ENCODE assay signal across 9 cellular contexts in genomic region chr10:114538544-114538906, GRCh38.
A peak's percentile ranks its signal among the peaks of the same experiment; 100 is the strongest.
DNase-seq lines count a peak whose midpoint lies in the region; ATAC-seq lines count a peak whose summit lies in the region.
"Had no signal": no experiment of that assay in that cellular context is flagged by ENCODE, and none has a peak within 500 bp of the region (broad histone marks: within the 10 kb centered on the region; RNA-seq: fewer than 3 reads in every experiment).

No MANE protein-coding gene starts in this region.

- peak overlapping the region; percentile 73 to 82 for H3K4me3 Mint-ChIP-seq in activated T-cell treated with anti-CD3 and anti-CD28 coated beads, Interleukin-2, amount 50 U/mL, for 72 hours

- H3K9ac ChIP-seq in mucosa of rectum (ENCODE audit: low read depth in 1 of 2, low read length in 2 of 2) = peak overlapping the region in 1 of 2 donors; percentile 58

- H3K4me1 ChIP-seq in mucosa of rectum (ENCODE audit: control insufficient read depth in 2 of 2, insufficient read depth in 2 of 2, low read length in 2 of 2) = peaks cover 5 to 24% of the 10 kb centered on the region in 2 donors

- H3K9me3 ChIP-seq in mucosa of rectum (ENCODE audit: control insufficient read depth in 2 of 2, low read length in 2 of 2) = no peaks in the 10 kb centered on the region

- H3K27me3 Mint-ChIP-seq in activated T-cell treated with anti-CD3 and anti-CD28 coated beads, Interleukin-2, amount 50 U/mL, for 72 hours (ENCODE audit: low read depth) = no peaks in the 10 kb centered on the region

- H3K27ac Mint-ChIP-seq in activated T-cell treated with anti-CD3 and anti-CD28 coated beads, Interleukin-2, amount 50 U/mL, for 72 hours = peak overlapping the region; percentile 81

- DNase-seq in COLO668 (lab: John Stamatoyannopoulos, UW; ENCODE audit: unreplicated experiment) (peak; percentile 70), caudate nucleus (lab: John Stamatoyannopoulos, UW) (no peak), NCI-H82 treated with DMSO at 0.1 percent for 48 hours (lab: John Stamatoyannopoulos, UW; ENCODE audit: unreplicated experiment) (no peak)
- peak; percentile 97 for DNase-seq in Jurkat, Clone E6-1 (ENCODE audit: low read depth, low spot score)
- DNase-seq in activated T-cell treated with anti-CD3 and anti-CD28 coated beads, Interleukin-2, amount 50 U/mL, for 72 hours = peak; percentile 55 to 62

- peaks cover 0 to 3% of the 10 kb centered on the region in 2 donors for H3K36me3 ChIP-seq in mucosa of rectum (ENCODE audit: control insufficient read depth in 2 of 2, insufficient read depth in 2 of 2, low read length in 2 of 2)

- peak in 1 of 2 donors; percentile 16 for ATAC-seq in activated T-cell treated with anti-CD3 and anti-CD28 coated beads, Interleukin-2, amount 50 U/mL, for 72 hours (replicated peaks in 1 of 2)
- ATAC-seq in GM18870 (IDR thresholded peaks at IDR 0.05; ENCODE audit: unreplicated experiment) = no peak
- no peak for ATAC-seq in HG03045 (IDR thresholded peaks at IDR 0.05; ENCODE audit: unreplicated experiment)

- peaks cover 0 to 1% of the 10 kb centered on the region in 2 donors for H3K36me3 Mint-ChIP-seq in activated T-cell treated with anti-CD3 and anti-CD28 coated beads, Interleukin-2, amount 50 U/mL, for 72 hours (ENCODE audit: insufficient read depth in 2 of 2)

- no peaks in the 10 kb centered on the region for H3K9me3 Mint-ChIP-seq in activated T-cell treated with anti-CD3 and anti-CD28 coated beads, Interleukin-2, amount 50 U/mL, for 72 hours

- H3K4me3 ChIP-seq in Jurkat, Clone E6-1 (ENCODE audit: low read length) = peak overlapping the region; percentile 32
- peak overlapping the region in 1 of 2 donors; percentile 9 for H3K4me3 ChIP-seq in mucosa of rectum (ENCODE audit: low read length in 2 of 2)
- H3K4me3 ChIP-seq: skin epidermis had no signal

- H3K27me3 ChIP-seq in mucosa of rectum (ENCODE audit: control insufficient read depth in 2 of 2, insufficient read depth in 2 of 2, low read length in 2 of 2) = no peaks in the 10 kb centered on the region

- peak overlapping the region; percentile 59 to 76 for H3K27ac ChIP-seq in mucosa of rectum (ENCODE audit: low read depth in 2 of 2, low read length in 2 of 2)
- no peak overlapping the region for H3K27ac ChIP-seq in caudate nucleus (ENCODE audit: low read depth, low read length)

- peaks cover 72% of the 10 kb centered on the region for H3K4me1 Mint-ChIP-seq in activated T-cell treated with anti-CD3 and anti-CD28 coated beads, Interleukin-2, amount 50 U/mL, for 72 hours (ENCODE audit: low read depth)

Comparison
In these comparisons a context has a peak if more than half of its experiments do, and no peak if none do; other contexts are left out.
1. DNase-seq: peak in COLO668 (single experiment), Jurkat, Clone E6-1 (single experiment) and activated T-cell treated with anti-CD3 and anti-CD28 coated beads, Interleukin-2, amount 50 U/mL, for 72 hours (2 of 2); none in caudate nucleus (0 of 61) and NCI-H82 treated with DMSO at 0.1 percent for 48 hours (single experiment).